In genomic region chr4:70739496-70740337, GRCh38 we compare ENCODE assay signal across 1 cellular context.
TF ChIP-seq lines count a peak whose summit lies in the region.

No MANE protein-coding gene starts in this region.

TF ChIP-seq in GM23338, 12 proteins besides CTCF, POLR2A, EP300 and RAD21 (continued from another document):
- TF ChIP-seq, protein P1, sequence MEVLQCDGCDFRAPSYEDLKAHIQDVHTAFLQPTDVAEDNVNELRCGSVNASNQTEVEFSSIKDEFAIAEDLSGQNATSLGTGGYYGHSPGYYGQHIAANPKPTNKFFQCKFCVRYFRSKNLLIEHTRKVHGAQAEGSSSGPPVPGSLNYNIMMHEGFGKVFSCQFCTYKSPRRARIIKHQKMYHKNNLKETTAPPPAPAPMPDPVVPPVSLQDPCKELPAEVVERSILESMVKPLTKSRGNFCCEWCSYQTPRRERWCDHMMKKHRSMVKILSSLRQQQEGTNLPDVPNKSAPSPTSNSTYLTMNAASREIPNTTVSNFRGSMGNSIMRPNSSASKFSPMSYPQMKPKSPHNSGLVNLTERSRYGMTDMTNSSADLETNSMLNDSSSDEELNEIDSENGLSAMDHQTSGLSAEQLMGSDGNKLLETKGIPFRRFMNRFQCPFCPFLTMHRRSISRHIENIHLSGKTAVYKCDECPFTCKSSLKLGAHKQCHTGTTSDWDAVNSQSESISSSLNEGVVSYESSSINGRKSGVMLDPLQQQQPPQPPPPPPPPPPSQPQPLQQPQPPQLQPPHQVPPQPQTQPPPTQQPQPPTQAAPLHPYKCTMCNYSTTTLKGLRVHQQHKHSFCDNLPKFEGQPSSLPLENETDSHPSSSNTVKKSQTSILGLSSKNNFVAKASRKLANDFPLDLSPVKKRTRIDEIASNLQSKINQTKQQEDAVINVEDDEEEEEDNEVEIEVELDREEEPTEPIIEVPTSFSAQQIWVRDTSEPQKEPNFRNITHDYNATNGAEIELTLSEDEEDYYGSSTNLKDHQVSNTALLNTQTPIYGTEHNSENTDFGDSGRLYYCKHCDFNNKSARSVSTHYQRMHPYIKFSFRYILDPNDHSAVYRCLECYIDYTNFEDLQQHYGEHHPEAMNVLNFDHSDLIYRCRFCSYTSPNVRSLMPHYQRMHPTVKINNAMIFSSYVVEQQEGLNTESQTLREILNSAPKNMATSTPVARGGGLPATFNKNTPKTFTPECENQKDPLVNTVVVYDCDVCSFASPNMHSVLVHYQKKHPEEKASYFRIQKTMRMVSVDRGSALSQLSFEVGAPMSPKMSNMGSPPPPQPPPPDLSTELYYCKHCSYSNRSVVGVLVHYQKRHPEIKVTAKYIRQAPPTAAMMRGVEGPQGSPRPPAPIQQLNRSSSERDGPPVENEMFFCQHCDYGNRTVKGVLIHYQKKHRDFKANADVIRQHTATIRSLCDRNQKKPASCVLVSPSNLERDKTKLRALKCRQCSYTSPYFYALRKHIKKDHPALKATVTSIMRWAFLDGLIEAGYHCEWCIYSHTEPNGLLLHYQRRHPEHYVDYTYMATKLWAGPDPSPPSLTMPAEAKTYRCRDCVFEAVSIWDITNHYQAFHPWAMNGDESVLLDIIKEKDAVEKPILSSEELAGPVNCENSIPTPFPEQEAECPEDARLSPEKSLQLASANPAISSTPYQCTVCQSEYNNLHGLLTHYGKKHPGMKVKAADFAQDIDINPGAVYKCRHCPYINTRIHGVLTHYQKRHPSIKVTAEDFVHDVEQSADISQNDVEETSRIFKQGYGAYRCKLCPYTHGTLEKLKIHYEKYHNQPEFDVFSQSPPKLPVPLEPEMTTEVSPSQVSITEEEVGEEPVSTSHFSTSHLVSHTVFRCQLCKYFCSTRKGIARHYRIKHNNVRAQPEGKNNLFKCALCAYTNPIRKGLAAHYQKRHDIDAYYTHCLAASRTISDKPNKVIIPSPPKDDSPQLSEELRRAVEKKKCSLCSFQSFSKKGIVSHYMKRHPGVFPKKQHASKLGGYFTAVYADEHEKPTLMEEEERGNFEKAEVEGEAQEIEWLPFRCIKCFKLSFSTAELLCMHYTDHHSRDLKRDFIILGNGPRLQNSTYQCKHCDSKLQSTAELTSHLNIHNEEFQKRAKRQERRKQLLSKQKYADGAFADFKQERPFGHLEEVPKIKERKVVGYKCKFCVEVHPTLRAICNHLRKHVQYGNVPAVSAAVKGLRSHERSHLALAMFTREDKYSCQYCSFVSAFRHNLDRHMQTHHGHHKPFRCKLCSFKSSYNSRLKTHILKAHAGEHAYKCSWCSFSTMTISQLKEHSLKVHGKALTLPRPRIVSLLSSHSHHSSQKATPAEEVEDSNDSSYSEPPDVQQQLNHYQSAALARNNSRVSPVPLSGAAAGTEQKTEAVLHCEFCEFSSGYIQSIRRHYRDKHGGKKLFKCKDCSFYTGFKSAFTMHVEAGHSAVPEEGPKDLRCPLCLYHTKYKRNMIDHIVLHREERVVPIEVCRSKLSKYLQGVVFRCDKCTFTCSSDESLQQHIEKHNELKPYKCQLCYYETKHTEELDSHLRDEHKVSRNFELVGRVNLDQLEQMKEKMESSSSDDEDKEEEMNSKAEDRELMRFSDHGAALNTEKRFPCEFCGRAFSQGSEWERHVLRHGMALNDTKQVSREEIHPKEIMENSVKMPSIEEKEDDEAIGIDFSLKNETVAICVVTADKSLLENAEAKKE (CRISPR knock-in tag; IDR thresholded peaks at IDR 0.05): no peak
TF ChIP-seq in GM23338: peak in this region for 0.
